Comparison of ENCODE assay signal across 13 cellular contexts in the genomic region with DNA sequence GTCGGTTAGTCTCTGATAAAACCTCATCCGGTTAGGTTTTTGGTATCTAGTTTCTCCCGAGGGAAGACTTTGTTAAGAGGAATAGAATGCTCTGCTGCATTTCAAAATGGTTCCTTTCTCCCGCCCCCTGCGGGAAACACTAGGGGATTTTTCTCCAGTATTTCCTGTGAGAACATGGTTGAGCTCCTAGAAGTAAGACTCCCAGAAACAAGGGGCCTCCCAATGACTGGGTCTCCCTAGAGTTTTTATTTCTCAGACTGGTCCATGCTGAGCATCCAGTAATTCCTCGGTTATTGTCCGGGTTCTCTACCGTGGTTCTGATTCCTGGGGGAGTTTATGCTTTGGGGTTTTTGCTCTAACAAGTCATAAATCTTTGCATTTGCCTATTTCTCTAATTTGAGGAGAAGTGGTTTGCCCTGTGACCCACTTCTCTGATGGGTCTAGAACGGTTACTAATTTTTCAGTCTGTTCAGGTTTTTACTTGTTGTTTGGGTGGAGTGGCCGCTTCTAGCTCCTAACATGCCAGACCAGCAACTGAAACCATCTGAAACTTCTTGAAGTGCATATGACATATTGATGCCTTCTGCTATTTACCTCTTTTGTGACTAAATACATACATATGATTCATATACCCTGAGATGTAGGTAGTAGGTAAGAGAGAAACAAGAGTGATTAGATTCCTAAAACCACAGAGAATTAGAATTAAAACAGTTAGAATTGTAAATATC. TPM values are rescaled to one million over a fixed set of nuclear protein-coding genes. Genes with fewer than 3 reads are reported as not detected.
DNase-seq lines count a peak whose midpoint lies in the region; ATAC-seq, FAIRE-seq and TF ChIP-seq lines count a peak whose summit lies in the region.
"Had no signal": no experiment of that assay in that cellular context is flagged by ENCODE, and none has a peak within 500 bp of the region (broad histone marks: within the 10 kb centered on the region; RNA-seq: fewer than 3 reads in every experiment).

No MANE protein-coding gene starts in this region.

- ATAC-seq in GM18498 (IDR thresholded peaks at IDR 0.05; ENCODE audit: unreplicated experiment) (peak; percentile 66), GM19463 (IDR thresholded peaks at IDR 0.05; ENCODE audit: unreplicated experiment) (peak; percentile 79), HG03280 (IDR thresholded peaks at IDR 0.05; ENCODE audit: unreplicated experiment) (peak; percentile 76), left colon (no peak)

- TF ChIP-seq CTCF in bronchial epithelial cell (IDR thresholded peaks at IDR 0.05; ENCODE audit: insufficient read depth, low read length, severe bottlenecking) (no peak), osteocyte (IDR thresholded peaks at IDR 0.05) (no peak)

- intact Hi-C loops in left colon (cut with DNase I, micrococcal nuclease) = loop anchor here in 1 of 2 donors (5.0 to 10.0 kb wide), 2 partner anchors 105 to 212 kb away; partner anchors contain the start of gene MUCL1

- no peak overlapping the region for H3K4me3 Mint-ChIP-seq in osteocyte (ENCODE audit: unreplicated experiment)

- no peak for FAIRE-seq in bronchial epithelial cell (lab: Jason Lieb, UNC)

- no peaks in the 10 kb centered on the region for H3K27me3 ChIP-seq in bronchial epithelial cell (ENCODE audit: control insufficient read depth, insufficient read depth, low read length)

- no peaks in the 10 kb centered on the region for H3K9me3 Mint-ChIP-seq in osteocyte (ENCODE audit: unreplicated experiment)

- no peaks in the 10 kb centered on the region for H3K36me3 Mint-ChIP-seq in osteocyte (ENCODE audit: unreplicated experiment)

- no peak overlapping the region for H3K27ac Mint-ChIP-seq in osteocyte (ENCODE audit: unreplicated experiment)

- H3K4me3 ChIP-seq in bronchial epithelial cell (ENCODE audit: low read depth, low read length) = no peak overlapping the region
- H3K4me3 ChIP-seq: tibial artery had no signal

- H3K27me3 Mint-ChIP-seq in osteocyte (ENCODE audit: unreplicated experiment) = peaks cover 9% of the 10 kb centered on the region

- no peaks in the 10 kb centered on the region for H3K4me1 Mint-ChIP-seq in osteocyte (ENCODE audit: unreplicated experiment)

- DNase-seq in bronchial epithelial cell (ENCODE audit: low read depth) (peak; percentile 63), HK-2 (ENCODE audit: unreplicated experiment) (no peak), activated gamma-delta T cell treated with Interleukin-2 at 50 U/mL for 16 hours (no peak), osteocyte (ENCODE audit: extremely low spot score, unreplicated experiment) (no peak), left colon (no peak)
- DNase-seq: amniotic stem cell, NCI-H1930, tibial artery had no signal

- no peaks in the 10 kb centered on the region for H3K36me3 ChIP-seq in bronchial epithelial cell (ENCODE audit: control insufficient read depth, insufficient read depth, low read length)
- H3K36me3 ChIP-seq: tibial artery had no signal

RNA-seq across cellular contexts. Expression of gene TESPA1, which starts 25.1 kb away (rescaled TPM):
- not detected in 2 replicates for total RNA-seq in bronchial epithelial cell
- not detected in 2 replicates for total RNA-seq in osteocyte
- 1 to 10 TPM in 1 of 2 donors, under 1 TPM in 1; 0.55 to 1.8 TPM for total RNA-seq in left colon
- total RNA-seq: fibroblast of lung, lung microvascular endothelial cell had no signal
